Comparison of ENCODE assay signal across 9 cellular contexts in the genomic region with DNA sequence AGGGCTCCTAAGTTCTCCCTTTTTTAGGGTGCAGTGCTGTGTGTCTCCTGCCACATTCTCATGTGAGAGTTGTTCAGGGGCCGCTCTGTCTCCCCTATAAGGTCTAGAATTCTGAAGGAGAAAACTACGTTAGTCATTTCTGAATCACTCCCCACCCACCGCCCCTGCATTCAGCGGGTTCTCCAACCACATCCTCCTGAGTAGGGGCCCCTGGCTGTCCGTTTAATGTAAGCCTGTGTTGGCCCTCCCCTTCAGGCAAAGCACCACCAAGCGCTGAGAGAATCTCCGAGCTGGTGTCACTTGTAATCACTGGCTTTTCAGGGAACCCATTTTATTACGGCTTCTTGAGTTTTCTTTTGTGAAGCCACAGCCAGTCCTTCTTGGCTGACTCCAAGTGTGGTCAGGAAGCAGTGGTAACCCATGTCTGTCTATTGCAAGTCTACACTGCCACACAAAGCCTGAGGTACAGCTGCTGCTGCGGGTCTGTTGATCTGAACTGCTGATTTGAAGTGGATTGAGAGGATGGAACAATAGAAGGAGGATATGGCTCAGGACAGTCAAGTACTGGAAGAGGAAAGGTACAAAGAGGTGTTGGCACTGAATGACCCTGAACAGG. TPM values are rescaled to one million over a fixed set of nuclear protein-coding genes. Genes with fewer than 3 reads are reported as not detected.
DNase-seq lines count a peak whose midpoint lies in the region; ATAC-seq and TF ChIP-seq lines count a peak whose summit lies in the region.
"Had no signal": no experiment of that assay in that cellular context is flagged by ENCODE, and none has a peak within 500 bp of the region (broad histone marks: within the 10 kb centered on the region; RNA-seq: fewer than 3 reads in every experiment).

No MANE protein-coding gene starts in this region.

- H3K36me3 Mint-ChIP-seq in activated CD4-positive, alpha-beta T cell treated with anti-CD3 and anti-CD28 coated beads, Interleukin-2, amount 10 ng/mL, durations not matched to agents 7 days and 5 days (ENCODE audit: low read depth), result peaks cover 17% of the 10 kb centered on the region

- peaks cover 16% of the 10 kb centered on the region for H3K9me3 Mint-ChIP-seq in activated CD4-positive, alpha-beta T cell treated with anti-CD3 and anti-CD28 coated beads, Interleukin-2, amount 10 ng/mL, durations not matched to agents 7 days and 5 days

- H3K4me3 ChIP-seq in stomach, result no peak overlapping the region

- WGBS in stomach, 5 donors, result 56 to 76% (median 62%) methylated on average over 6 to 9 of the region's 9 CpGs

- H3K27me3 Mint-ChIP-seq in activated CD4-positive, alpha-beta T cell treated with anti-CD3 and anti-CD28 coated beads, Interleukin-2, amount 10 ng/mL, durations not matched to agents 7 days and 5 days, result no peaks in the 10 kb centered on the region

- no peaks in the 10 kb centered on the region for H3K36me3 ChIP-seq in stomach

- TF ChIP-seq EP300 in stomach (IDR thresholded peaks at IDR 0.05), result no peak

- peak overlapping the region; percentile 89 for H3K27ac Mint-ChIP-seq in activated CD4-positive, alpha-beta T cell treated with anti-CD3 and anti-CD28 coated beads, Interleukin-2, amount 10 ng/mL, durations not matched to agents 7 days and 5 days

- intact Hi-C loops in stomach (cut with DNase I; ENCODE audit: low total_unique reads), result no loop called here

- TF ChIP-seq CTCF in stomach (IDR thresholded peaks at IDR 0.05), result no peak

- H3K4me1 Mint-ChIP-seq in activated CD4-positive, alpha-beta T cell treated with anti-CD3 and anti-CD28 coated beads, Interleukin-2, amount 10 ng/mL, durations not matched to agents 7 days and 5 days, result peaks cover 37% of the 10 kb centered on the region

- ATAC-seq in GM19455 (IDR thresholded peaks at IDR 0.05; ENCODE audit: unreplicated experiment) (peak; percentile 84), HG03439 (IDR thresholded peaks at IDR 0.05; ENCODE audit: unreplicated experiment) (peak; percentile 89), left lobe of liver (no peak)

- CTCF ChIA-PET in activated CD4-positive, alpha-beta T cell treated with anti-CD3 and anti-CD28 coated beads, Interleukin-2, amount 10 ng/mL, durations not matched to agents 7 days and 5 days (lab: Charles Lee), result interaction anchor here (0.7 to 1.5 kb wide), 13 partner anchors 10 to 579 kb away, joined by 3 to 9 read pairs (median 3); no protein-coding TSS in a partner anchor

- peak; percentile 82 for DNase-seq in activated CD4-positive, alpha-beta T cell treated with anti-CD3 and anti-CD28 coated beads, Interleukin-2, amount 10 ng/mL, durations not matched to agents 7 days and 5 days
- DNase-seq in islet precursor cell (peak; percentile 30), NCI-H2171 (lab: John Stamatoyannopoulos, UW) (no peak), left lobe of liver (ENCODE audit: low spot score) (no peak), stomach (no peak), NCI-H1092 treated with DMSO at 0.1 percent for 48 hours (lab: John Stamatoyannopoulos, UW) (no peak)

- H3K9me3 ChIP-seq in stomach, result peaks cover 0 to 14% (median 8%) of the 10 kb centered on the region in 4 donors

- no peak for TF ChIP-seq POLR2A in stomach (IDR thresholded peaks at IDR 0.05)

- no peaks in the 10 kb centered on the region for H3K27me3 ChIP-seq in stomach

- H3K4me1 ChIP-seq in stomach, result no peaks in the 10 kb centered on the region

- H3K4me3 Mint-ChIP-seq in activated CD4-positive, alpha-beta T cell treated with anti-CD3 and anti-CD28 coated beads, Interleukin-2, amount 10 ng/mL, durations not matched to agents 7 days and 5 days, result peak overlapping the region; percentile 49

- no peak overlapping the region for H3K27ac ChIP-seq in stomach

- POLR2A ChIA-PET in activated CD4-positive, alpha-beta T cell treated with anti-CD3 and anti-CD28 coated beads, Interleukin-2, amount 10 ng/mL, durations not matched to agents 7 days and 5 days (lab: Charles Lee), result interaction anchor here (0.6 kb wide), 1 partner anchor 77 kb away, joined by 3 read pairs; no protein-coding TSS in a partner anchor

RNA-seq across cellular contexts. Expression of a gene that starts 16.9 kb away (rescaled TPM):
- under 1 TPM; 0.12 to 0.19 TPM for total RNA-seq in activated CD4-positive, alpha-beta T cell treated with anti-CD3 and anti-CD28 coated beads, Interleukin-2, amount 10 ng/mL, durations not matched to agents 7 days and 5 days
- total RNA-seq in left lobe of liver (not detected), stomach (10 to 100 TPM in 1 of 5 donors, under 1 TPM in 1, not detected in 3; 0.58 to 12.3 TPM)
- polyA plus RNA-seq in stomach, result not detected
- polyA plus RNA-seq: neural cell had no signal

RNA-seq across cellular contexts. Expression of a gene that starts 56.1 kb away (rescaled TPM):
- 100 to 1,000 TPM; 110 to 111 TPM for total RNA-seq in activated CD4-positive, alpha-beta T cell treated with anti-CD3 and anti-CD28 coated beads, Interleukin-2, amount 10 ng/mL, durations not matched to agents 7 days and 5 days
- total RNA-seq in left lobe of liver (1.9 TPM), stomach (10 to 100 TPM in 3 of 5 donors, 1 to 10 TPM in 2; 1.8 to 41.1 (median 14.6) TPM)
- polyA plus RNA-seq in stomach, result 1 to 10 TPM; 6.0 to 9.9 (median 7.2) TPM

Comparison
In these comparisons a context has a peak if more than half of its experiments do, and no peak if none do; other contexts are left out.
1. DNase-seq: peak in activated CD4-positive, alpha-beta T cell treated with anti-CD3 and anti-CD28 coated beads, Interleukin-2, amount 10 ng/mL, durations not matched to agents 7 days and 5 days (single experiment) and islet precursor cell (single experiment); none in NCI-H2171 (single experiment), left lobe of liver (single experiment), stomach (single experiment) and NCI-H1092 treated with DMSO at 0.1 percent for 48 hours (single experiment).